Comparison of ENCODE assay signal across 8 cellular contexts in the genomic region with DNA sequence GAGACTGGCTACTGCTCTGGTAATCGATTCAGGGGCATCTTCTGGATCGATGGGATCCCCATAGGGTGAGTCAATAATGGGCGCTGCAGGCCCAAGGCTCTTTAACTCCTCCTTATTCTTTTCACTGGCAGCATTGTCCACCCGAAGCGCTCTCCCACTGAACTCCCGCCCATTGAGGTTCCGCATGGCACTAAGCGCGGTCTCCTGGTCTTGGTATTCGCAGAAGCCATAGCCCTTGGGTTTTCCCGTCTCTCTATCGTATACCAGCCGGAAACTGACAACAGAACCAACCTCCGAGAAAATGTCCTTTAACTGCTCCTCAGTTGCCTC. TPM values are rescaled to one million over a fixed set of nuclear protein-coding genes. Genes with fewer than 3 reads are reported as not detected.
DNase-seq lines count a peak whose midpoint lies in the region; ATAC-seq, FAIRE-seq and TF ChIP-seq lines count a peak whose summit lies in the region.

No MANE protein-coding gene starts in this region.

- H3K27ac Mint-ChIP-seq in neural crest cell (ENCODE audit: unreplicated experiment): peak overlapping the region; percentile 100

- no peaks in the 10 kb centered on the region for H3K9me3 Mint-ChIP-seq in neural crest cell

- no peak for FAIRE-seq in endothelial cell of umbilical vein (lab: Jason Lieb, UNC)

- H3K27me3 ChIP-seq in PC-9 (ENCODE audit: insufficient read depth, low read depth) (no peaks in the 10 kb centered on the region), endothelial cell of umbilical vein (ENCODE audit: control insufficient read depth in 2 of 2, insufficient read depth in 2 of 2, low read length in 2 of 2) (no peaks in the 10 kb centered on the region)

- intact Hi-C loops in PC-9 (cut with micrococcal nuclease; ENCODE audit: unreplicated experiment): no loop called here
- intact Hi-C loops in endothelial cell of umbilical vein (cut with micrococcal nuclease): loop anchor here (2.0 to 10.0 kb wide), 2 partner anchors 82 to 634 kb away; no protein-coding TSS in a partner anchor

- H4K20me1 ChIP-seq in PC-9 (ENCODE audit: insufficient read depth) (0 out of 2 replicates have a peak, but pooled peaks cover 4% of the 10 kb centered on the region), endothelial cell of umbilical vein (replicated peaks; ENCODE audit: control insufficient read depth, extremely low read depth, insufficient read depth, low read length) (no peaks in the 10 kb centered on the region)

- DNase-seq in PC-9 (peak in 1 of 2 experiments; percentile 42), endothelial cell of umbilical vein (ENCODE audit: low read depth, low spot score) (no peak), neural crest cell (ENCODE audit: low read depth, low spot score) (no peak), GF-D8 (lab: John Stamatoyannopoulos, UW) (no peak), cerebellar cortex (ENCODE audit: low spot score) (no peak), mucosa of gallbladder (ENCODE audit: low spot score) (no peak)

- no peaks in the 10 kb centered on the region for H3K9me1 ChIP-seq in endothelial cell of umbilical vein (replicated peaks; ENCODE audit: control insufficient read depth, extremely low read depth, insufficient read depth, low read length)

- H3K27ac ChIP-seq in PC-9 (peak overlapping the region; percentile 69; the same call in 1 of the 2 replicates), endothelial cell of umbilical vein (ENCODE audit: insufficient read depth, low read depth, low read length) (peak overlapping the region; percentile 89)

- dilution Hi-C loops in endothelial cell of umbilical vein (cut with MboI; ENCODE audit: extremely low pct_ligation_motif_present, low sequenced_read_pairs): no loop called here

- POLR2A ChIA-PET in PC-9 (lab: Charles Lee; ENCODE audit: unreplicated experiment): no interaction called here
- POLR2A ChIA-PET in endothelial cell of umbilical vein (lab: Charles Lee): no interaction called here

- no peaks in the 10 kb centered on the region for H3K27me3 Mint-ChIP-seq in neural crest cell (ENCODE audit: low read depth)

- no peak for TF ChIP-seq POLR2A in endothelial cell of umbilical vein (IDR thresholded peaks at IDR 0.05; ENCODE audit: low read depth, low read length)

- H3K9me2 ChIP-seq in PC-9 (ENCODE audit: insufficient read depth): no peaks in the 10 kb centered on the region

- H3F3A ChIP-seq in PC-9 (ENCODE audit: insufficient read depth, low read depth): no peaks in the 10 kb centered on the region

- H3K79me2 ChIP-seq in PC-9 (ENCODE audit: low read depth) (peaks cover 33% of the 10 kb centered on the region), endothelial cell of umbilical vein (ENCODE audit: control insufficient read depth, insufficient read depth, low read length) (peaks cover 29% of the 10 kb centered on the region)

- TF ChIP-seq CTCF in PC-9 (conservative IDR thresholded peaks at IDR 0.05) (no peak), endothelial cell of umbilical vein (IDR thresholded peaks at IDR 0.05; ENCODE audit: extremely low read depth in 1 of 2, insufficient read depth in 1 of 2, low read depth in 1 of 2, low read length in 2 of 2) (no peak), neural crest cell (conservative IDR thresholded peaks at IDR 0.05) (no peak)

- H3K36me3 ChIP-seq in PC-9 (ENCODE audit: low read depth): 0 out of 2 replicates have a peak, but pooled peaks cover 7% of the 10 kb centered on the region
- H3K36me3 ChIP-seq in endothelial cell of umbilical vein (ENCODE audit: control insufficient read depth in 2 of 2, extremely low read depth in 1 of 2, insufficient read depth in 2 of 2, low read length in 2 of 2): peaks cover 0 to 2% of the 10 kb centered on the region in 2 experiments

- H3K4me3 Mint-ChIP-seq in neural crest cell: peak overlapping the region; percentile 98

- peaks cover 16% of the 10 kb centered on the region; the same call in 1 of the 2 replicates for H3K4me1 ChIP-seq in PC-9 (replicated peaks; ENCODE audit: insufficient read depth)
- peaks cover 24% of the 10 kb centered on the region for H3K4me1 ChIP-seq in endothelial cell of umbilical vein (ENCODE audit: control insufficient read depth, extremely low read depth, insufficient read depth, low read length)

- no TSS peak for BruUV-seq in PC-9 (replicated peaks; lab: Mats Ljungman, UMichigan)
- TSS peak; percentile 74 for BruUV-seq in endothelial cell of umbilical vein (replicated peaks; lab: Mats Ljungman, UMichigan)

- H3K4me3 ChIP-seq in PC-9 (peak overlapping the region; percentile 81), endothelial cell of umbilical vein (replicated peaks in 1 of 3; ENCODE audit: insufficient read depth in 1 of 3, low read depth in 1 of 3, low read length in 3 of 3) (peak overlapping the region; percentile 18 to 75 (median 74))

- peaks cover 44% of the 10 kb centered on the region for H3K4me1 Mint-ChIP-seq in neural crest cell

- peak overlapping the region; percentile 98 for H2AFZ ChIP-seq in PC-9
- peak overlapping the region; percentile 44 for H2AFZ ChIP-seq in endothelial cell of umbilical vein (ENCODE audit: low read depth, low read length)

- ATAC-seq in GM18868 (IDR thresholded peaks at IDR 0.05; ENCODE audit: unreplicated experiment) (peak; percentile 34), HG02678 (IDR thresholded peaks at IDR 0.05; ENCODE audit: unreplicated experiment) (peak; percentile 32)

- CTCF ChIA-PET in PC-9 (lab: Charles Lee): interaction anchor here (0.6 kb wide), 1 partner anchor 36 kb away, joined by 3 read pairs; no protein-coding TSS in a partner anchor
- CTCF ChIA-PET in endothelial cell of umbilical vein (lab: Charles Lee): no interaction called here

- H3K4me2 ChIP-seq in PC-9: peak overlapping the region; percentile 79
- H3K4me2 ChIP-seq in endothelial cell of umbilical vein (ENCODE audit: insufficient read depth, low read length): peak overlapping the region; percentile 93

- peaks cover 15% of the 10 kb centered on the region for H3K36me3 Mint-ChIP-seq in neural crest cell (ENCODE audit: low read depth)

- H3K9ac ChIP-seq in endothelial cell of umbilical vein (replicated peaks; ENCODE audit: extremely low read depth, insufficient read depth, low read length): peak overlapping the region; percentile 86

- no peaks in the 10 kb centered on the region for H3K9me3 ChIP-seq in PC-9 (ENCODE audit: insufficient read depth, low read depth)
- H3K9me3 ChIP-seq in endothelial cell of umbilical vein (replicated peaks; ENCODE audit: control insufficient read depth, insufficient read depth, low read length): no peaks in the 10 kb centered on the region

TF ChIP-seq in endothelial cell of umbilical vein, 7 proteins besides CTCF, POLR2A, EP300 and RAD21:
- TF ChIP-seq, protein P1, sequence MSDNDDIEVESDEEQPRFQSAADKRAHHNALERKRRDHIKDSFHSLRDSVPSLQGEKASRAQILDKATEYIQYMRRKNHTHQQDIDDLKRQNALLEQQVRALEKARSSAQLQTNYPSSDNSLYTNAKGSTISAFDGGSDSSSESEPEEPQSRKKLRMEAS (IDR thresholded peaks at IDR 0.05; ENCODE audit: insufficient read depth, insufficient read length): no peak
- TF ChIP-seq POLR2AphosphoS5 (IDR thresholded peaks at IDR 0.05; ENCODE audit: insufficient read depth, low read depth, low read length): no peak
- no peak for TF ChIP-seq FOS (IDR thresholded peaks at IDR 0.05; ENCODE audit: borderline replicate concordance, insufficient read depth, low read length)
- no peak for TF ChIP-seq EZH2 (IDR thresholded peaks at IDR 0.05; ENCODE audit: borderline replicate concordance, low read depth, low read length, severe bottlenecking)
- no peak for TF ChIP-seq MYC (IDR thresholded peaks at IDR 0.05; ENCODE audit: low read depth, low read length)
- no peak for TF ChIP-seq JUN (IDR thresholded peaks at IDR 0.05; ENCODE audit: borderline replicate concordance, insufficient read depth, insufficient read length, low read depth)
- TF ChIP-seq GATA2 (IDR thresholded peaks at IDR 0.05; ENCODE audit: insufficient read depth, insufficient read length, low read depth, low read length): no peak
TF ChIP-seq in endothelial cell of umbilical vein: peak in this region for 0.

RNA-seq across cellular contexts. Expression of a gene that starts 0.3 kb away (rescaled TPM):
- total RNA-seq in PC-9 (2021) (18.4 and 22.4 TPM in 2 replicates), endothelial cell of umbilical vein (16.8 and 19.8 TPM in 2 replicates), neural crest cell (34.0 and 35.3 TPM in 2 replicates), mucosa of gallbladder (22.6 TPM)
- polyA plus RNA-seq in endothelial cell of umbilical vein: 3.5 and 4.8 TPM in 2 replicates
- 5.2 and 5.5 TPM in 2 replicates for polyA plus RNA-seq in endothelial cell of umbilical vein (2011; cell fraction: cytosol; rRNA removed)
- polyA plus RNA-seq in endothelial cell of umbilical vein (2011; cell fraction: nucleus; rRNA removed): 5.2 and 6.1 TPM in 2 replicates
- polyA plus RNA-seq in endothelial cell of umbilical vein (2012): 11.0 and 12.8 TPM in 2 replicates
- polyA minus RNA-seq in endothelial cell of umbilical vein: 13.5 and 14.9 TPM in 2 replicates
- 7.6 TPM for polyA minus RNA-seq in endothelial cell of umbilical vein (2011; cell fraction: cytosol; rRNA and poly(A)+ RNA removed)
- polyA minus RNA-seq in endothelial cell of umbilical vein (2011; cell fraction: nucleus; rRNA and poly(A)+ RNA removed): 7.7 and 11.2 TPM in 2 replicates
